8 cellular contexts compared by ENCODE assay signal in the genomic region with DNA sequence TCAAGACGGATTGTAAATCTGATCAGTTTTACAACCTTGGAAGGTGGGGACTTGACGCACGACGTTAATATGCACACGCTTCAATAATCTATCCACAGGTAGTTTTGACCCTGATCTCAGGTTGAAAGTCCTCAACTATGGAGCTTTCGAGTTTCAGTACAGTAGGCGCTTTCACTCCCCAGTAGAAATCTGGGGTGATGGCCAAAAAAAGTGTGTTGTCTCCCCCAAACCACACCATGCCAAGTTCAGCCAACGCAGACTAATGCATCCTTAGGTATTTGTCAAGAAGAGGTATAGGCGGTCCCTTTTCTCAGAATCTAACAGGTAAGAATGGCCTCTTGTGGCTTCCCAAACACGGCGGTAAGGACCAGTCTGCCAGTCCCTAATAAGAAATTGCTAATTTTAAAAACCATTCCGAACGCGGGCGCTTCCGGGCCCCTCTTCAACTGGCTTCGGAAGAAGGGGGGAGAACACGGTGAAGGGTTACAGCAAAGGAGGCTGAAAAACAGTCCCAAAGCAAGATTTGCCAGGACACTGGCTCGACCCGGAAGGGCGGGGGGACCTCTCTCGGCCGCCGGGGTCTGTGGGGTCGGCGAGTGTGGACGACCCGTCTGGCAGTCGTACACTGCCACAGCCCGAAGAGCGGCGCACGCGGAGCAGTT. TPM values are rescaled to one million over a fixed set of nuclear protein-coding genes. Genes with fewer than 3 reads are reported as not detected.
DNase-seq lines count a peak whose midpoint lies in the region; ATAC-seq and TF ChIP-seq lines count a peak whose summit lies in the region.

No MANE protein-coding gene starts in this region.

- H3K9me3 ChIP-seq in OCI-LY7 (ENCODE audit: low read length) = no peaks in the 10 kb centered on the region
- H3K9me3 ChIP-seq in muscle layer of duodenum (ENCODE audit: control insufficient read depth in 1 of 2, low read length in 2 of 2) = no peaks in the 10 kb centered on the region

- H3K4me2 ChIP-seq in OCI-LY7 (ENCODE audit: low read length) = peak overlapping the region; percentile 91

- BruUV-seq in OCI-LY7 (replicated peaks; lab: Mats Ljungman, UMichigan) = TSS peak; percentile 65

- H3K9me2 ChIP-seq in OCI-LY7 (ENCODE audit: insufficient read depth, low read length) = no peaks in the 10 kb centered on the region

- peaks cover 23% of the 10 kb centered on the region for H3K4me1 ChIP-seq in OCI-LY7 (ENCODE audit: insufficient read depth, low read length, poor library complexity, severe bottlenecking)
- peaks cover 6 to 19% of the 10 kb centered on the region in 2 donors for H3K4me1 ChIP-seq in muscle layer of duodenum (ENCODE audit: control insufficient read depth in 1 of 2, insufficient read depth in 2 of 2, low read length in 2 of 2)

- ATAC-seq in HG02610 (IDR thresholded peaks at IDR 0.05; ENCODE audit: unreplicated experiment) (no peak), HG03108 (IDR thresholded peaks at IDR 0.05; ENCODE audit: unreplicated experiment) (no peak)

- POLR2A ChIA-PET in OCI-LY7 (lab: Charles Lee) = interaction anchor here (0.5 to 1.7 kb wide), 4 partner anchors 8 to 113 kb away, joined by 3 to 8 read pairs (median 4); no protein-coding TSS in a partner anchor

- peaks cover 22% of the 10 kb centered on the region for H3K36me3 ChIP-seq in OCI-LY7 (ENCODE audit: insufficient read depth, low read length)
- peaks cover 0 to 5% of the 10 kb centered on the region in 2 donors for H3K36me3 ChIP-seq in muscle layer of duodenum (ENCODE audit: control insufficient read depth in 1 of 2, insufficient read depth in 2 of 2, low read length in 2 of 2)

- no peak for TF ChIP-seq CTCF in AG10803 (conservative IDR thresholded peaks at IDR 0.05; ENCODE audit: low read length)
- TF ChIP-seq CTCF in OCI-LY7 (conservative IDR thresholded peaks at IDR 0.05; ENCODE audit: low read length) = no peak
- no peak for TF ChIP-seq CTCF in dorsolateral prefrontal cortex (IDR thresholded peaks at IDR 0.05 in 54 of 56, conservative IDR thresholded peaks at IDR 0.05 in 2 of 56; ENCODE audit: low read depth in 1 of 56, partially characterized antibody in 56 of 56)

- H3K4me3 ChIP-seq in AG10803 (ENCODE audit: low read length) = peak overlapping the region; percentile 99
- H3K4me3 ChIP-seq in OCI-LY7 (ENCODE audit: low read depth, low read length, poor library complexity, severe bottlenecking) = peak overlapping the region; percentile 82
- peak overlapping the region; percentile 71 to 100 (median 96) for H3K4me3 ChIP-seq in dorsolateral prefrontal cortex
- H3K4me3 ChIP-seq in muscle layer of duodenum (ENCODE audit: low read depth in 1 of 2, low read length in 2 of 2) = peak overlapping the region; percentile 91 to 97

- H3K27ac ChIP-seq in OCI-LY7 (ENCODE audit: low read depth, low read length, poor library complexity, severe bottlenecking) (peak overlapping the region; percentile 9), dorsolateral prefrontal cortex (peak overlapping the region in 51 of 59 donors; percentile 19 to 96 (median 87)), muscle layer of duodenum (ENCODE audit: low read length) (peak overlapping the region; percentile 76)

- peaks cover 18% of the 10 kb centered on the region for H4K20me1 ChIP-seq in OCI-LY7 (ENCODE audit: insufficient read depth, low read length)

- H2AFZ ChIP-seq in OCI-LY7 (ENCODE audit: low read length) = peak overlapping the region; percentile 45; the same call in 1 of the 2 replicates

- CTCF ChIA-PET in OCI-LY7 (lab: Charles Lee; ENCODE audit: unreplicated experiment) = interaction anchor here (0.6 kb wide), 2 partner anchors 12 to 305 kb away, joined by 4 read pairs; no protein-coding TSS in a partner anchor

- intact Hi-C loops in OCI-LY7 (cut with micrococcal nuclease; ENCODE audit: unreplicated experiment) = loop anchor here (5.0 kb wide), 1 partner anchor 168 kb away; no protein-coding TSS in a partner anchor
- intact Hi-C loops in dorsolateral prefrontal cortex (cut with DNase I) = loop anchor here (2.0 to 10.0 kb wide), 7 partner anchors 73 to 508 kb away; a partner anchor contains a TSS

- DNase-seq in AG10803 (ENCODE audit: low read depth) (peak; percentile 3), GM19238 (ENCODE audit: insufficient read length, low spot score) (peak; percentile 19), OCI-LY7 (ENCODE audit: low spot score) (no peak), dorsolateral prefrontal cortex (no peak), NAMALWA (ENCODE audit: low spot score) (no peak)

- H3K27me3 ChIP-seq in dorsolateral prefrontal cortex = no peaks in the 10 kb centered on the region
- no peaks in the 10 kb centered on the region for H3K27me3 ChIP-seq in muscle layer of duodenum (ENCODE audit: low read depth, low read length)

- peaks cover 95% of the 10 kb centered on the region for H3K79me2 ChIP-seq in OCI-LY7 (ENCODE audit: insufficient read depth, low read depth, low read length)

RNA-seq across cellular contexts. Expression of a gene that starts 0.7 kb away (rescaled TPM):
- 22.6 and 23.1 TPM in 2 replicates for total RNA-seq in OCI-LY7 (2014; rRNA removed; shearing (Covaris generic))
- total RNA-seq in OCI-LY7 (2022) = 21.8 and 30.6 TPM in 2 replicates
- 10 to 100 TPM; 10.7 to 22.2 (median 16.6) TPM for total RNA-seq in dorsolateral prefrontal cortex

RNA-seq across cellular contexts. Expression of a gene that starts 0.8 kb away (rescaled TPM):
- total RNA-seq in OCI-LY7 (2014; rRNA removed; shearing (Covaris generic)) = 17.3 and 17.9 TPM in 2 replicates
- 35.6 and 36.5 TPM in 2 replicates for total RNA-seq in OCI-LY7 (2022)
- total RNA-seq in dorsolateral prefrontal cortex = 10 to 100 TPM; 25.2 to 79.9 (median 53.7) TPM

Comparison
In these comparisons a context has a peak if more than half of its experiments do, and no peak if none do; other contexts are left out.
1. DNase-seq: peak in AG10803 (single experiment) and GM19238 (single experiment); none in OCI-LY7 (single experiment), dorsolateral prefrontal cortex (0 of 10) and NAMALWA (single experiment).
2. H3K27ac ChIP-seq: peak in every context shown above with its lines; median percentile 87 in dorsolateral prefrontal cortex; 76 in muscle layer of duodenum; 9 in OCI-LY7.
3. Peak in every context shown above with its lines, with median percentiles within 50 percentile points of each other: H3K4me3 ChIP-seq.